In the genomic region with DNA sequence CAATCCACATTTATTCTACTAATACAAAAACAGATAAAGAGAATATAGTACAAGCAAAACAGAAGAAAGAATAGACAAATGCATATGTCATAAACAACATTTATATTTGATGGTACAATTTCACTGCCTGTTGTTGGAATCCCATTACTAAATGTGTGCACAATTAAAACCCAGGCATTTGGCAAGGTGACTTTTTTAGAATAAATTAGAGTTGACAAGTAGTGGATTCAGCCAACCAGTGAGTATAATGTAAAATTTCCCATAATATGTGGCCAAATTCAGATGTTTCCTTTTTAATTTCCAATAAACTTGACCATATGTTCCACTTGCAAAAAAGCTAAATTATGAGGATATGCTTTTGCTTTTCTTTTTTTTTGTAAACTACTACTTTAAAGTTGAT, we compare ENCODE assay signal across 32 cellular contexts.
"Had no signal": no experiment of that assay in that cellular context is flagged by ENCODE, and none has a peak within 500 bp of the region (broad histone marks: within the 10 kb centered on the region; RNA-seq: fewer than 3 reads in every experiment).

No MANE protein-coding gene starts in this region.

- H3K4me3 ChIP-seq: adrenal gland, body of pancreas, breast epithelium had no signal

- DNase-seq: activated B cell treated with CpG ODN at 0.5 μM for 24 hours; activated CD4-positive, alpha-beta memory T cell treated with anti-CD3 and anti-CD28 coated beads for 36 hours; activated CD4-positive, alpha-beta T cell treated with anti-CD3 and anti-CD28 coated beads for 4 hours; activated CD4-positive, alpha-beta T cell treated with anti-CD3 and anti-CD28 coated beads, Interleukin-2, amount 10 ng/mL, durations not matched to agents 24 days and 14 days; activated CD4-positive, alpha-beta T cell treated with anti-CD3 and anti-CD28 coated beads, Interleukin-2, amount 50 U/mL, for 1 hour; activated CD4-positive, alpha-beta T cell treated with anti-CD3 and anti-CD28 coated beads, Interleukin-2, amount 50 U/mL, for 4 hours; activated CD4-positive, CD25-positive, alpha-beta regulatory T cell treated with anti-CD3 and anti-CD28 coated beads, Interleukin-2, amount 50 U/mL, for 72 hours; activated CD8-positive, alpha-beta memory T cell treated with anti-CD3 and anti-CD28 coated beads, Interleukin-2, amount 50 U/mL, for 4 hours; activated CD8-positive, alpha-beta T cell treated with anti-CD3 and anti-CD28 coated beads for 36 hours; activated effector memory CD4-positive, alpha-beta T cell treated with anti-CD3 and anti-CD28 coated beads, Interleukin-2, amount 50 U/mL, for 16 hours; activated gamma-delta T cell treated with Interleukin-2 at 50 U/mL for 16 hours; activated naive CD4-positive, alpha-beta T cell; activated naive CD4-positive, alpha-beta T cell treated with anti-CD3 and anti-CD28 coated beads for 36 hours; activated naive CD4-positive, alpha-beta T cell treated with anti-CD3 and anti-CD28 coated beads, Interleukin-2, amount 50 U/mL, for 16 hours; activated naive CD8-positive, alpha-beta T cell treated with anti-CD3 and anti-CD28 coated beads for 36 hours; activated T-cell treated with anti-CD3 and anti-CD28 coated beads for 4 hours; activated T-cell treated with anti-CD3 and anti-CD28 coated beads, Interleukin-2, amount 50 U/mL, for 1 hour; activated T-cell treated with anti-CD3 and anti-CD28 coated beads, Interleukin-2, amount 50 U/mL, for 4 hours; activated T-cell treated with anti-CD3 and anti-CD28 coated beads, Interleukin-2, amount 50 U/mL, for 72 hours; adrenal gland; amniotic stem cell; aorta; body of pancreas; brain microvascular endothelial cell; central memory CD4-positive, alpha-beta T cell; cerebellar nuclear complex; T-helper 2 cell; T-helper 9 cell had no signal

- ATAC-seq: activated CD8-positive, alpha-beta T cell treated with anti-CD3 and anti-CD28 coated beads for 36 hours; activated naive CD4-positive, alpha-beta T cell treated with anti-CD3 and anti-CD28 coated beads, Interleukin-2, amount 50 U/mL, for 72 hours; activated T-cell treated with anti-CD3 and anti-CD28 coated beads, Interleukin-2, amount 50 U/mL, for 4 hours; activated T-cell treated with anti-CD3 and anti-CD28 coated beads, Interleukin-2, amount 50 U/mL, for 72 hours; activated T-helper 17 cell treated with anti-CD3 and anti-CD28 coated beads, Interleukin-2, amount 50 U/mL, for 72 hours; body of pancreas had no signal

- H3K36me3 ChIP-seq: adrenal gland, brain microvascular endothelial cell, breast epithelium had no signal

- H3K9me3 ChIP-seq: adrenal gland, body of pancreas, breast epithelium had no signal

- H3K27ac ChIP-seq: adrenal gland, body of pancreas, brain microvascular endothelial cell, breast epithelium, VCaP had no signal

- H3K4me1 ChIP-seq: adrenal gland, body of pancreas, breast epithelium had no signal
